8 cellular contexts compared by ENCODE assay signal in the genomic region with DNA sequence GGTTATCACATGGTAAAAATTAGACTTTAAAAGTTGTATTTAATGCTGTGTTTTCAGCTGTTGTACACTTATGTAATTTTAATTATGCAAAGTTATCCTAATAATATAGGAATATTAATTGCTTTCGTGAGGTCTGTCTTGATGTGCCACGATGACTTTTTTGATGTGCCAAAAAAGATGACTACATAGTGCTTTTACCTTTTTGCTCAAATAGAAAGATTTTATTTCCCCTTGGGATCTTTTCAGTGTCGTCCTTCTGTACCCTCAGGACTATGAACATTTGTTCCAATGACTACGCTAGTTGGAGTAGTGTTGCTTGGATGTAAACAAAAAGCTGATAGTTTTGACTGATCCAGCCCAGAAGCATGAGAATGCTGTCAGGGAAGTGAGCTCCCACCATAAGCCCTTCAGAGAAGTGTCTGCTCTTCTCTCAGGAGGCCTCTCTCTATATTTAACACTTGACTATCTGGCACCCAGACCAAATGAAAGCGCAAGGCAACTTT. TPM values are rescaled to one million over a fixed set of nuclear protein-coding genes. Genes with fewer than 3 reads are reported as not detected.
A peak's percentile ranks its signal among the peaks of the same experiment; 100 is the strongest.
DNase-seq lines count a peak whose midpoint lies in the region; ATAC-seq, FAIRE-seq and TF ChIP-seq lines count a peak whose summit lies in the region.

No MANE protein-coding gene starts in this region.

- no peak overlapping the region for H3K27ac ChIP-seq in H1 (ENCODE audit: low read depth, low read length)
- H3K27ac ChIP-seq in neutrophil = peak overlapping the region; percentile 95

- H3K4me3 ChIP-seq in Caco-2 (ENCODE audit: low read depth, low read length) (peak overlapping the region; percentile 92), H1 (ENCODE audit: extremely low read depth in 1 of 4, insufficient read depth in 2 of 4, low read depth in 3 of 4, low read length in 4 of 4) (peak overlapping the region; percentile 67 to 94 (median 80)), neutrophil (ENCODE audit: low read depth in 1 of 2, low read length in 1 of 2) (peak overlapping the region; percentile 91 to 92)

- H4K91ac ChIP-seq in H1 (replicated peaks; ENCODE audit: insufficient read length, low read length) = no peak overlapping the region

- CTCF ChIA-PET in Caco-2 (lab: Charles Lee) (interaction anchor here (0.7 to 4.1 kb wide), 8 partner anchors 10 to 288 kb away, joined by 3 to 26 read pairs (median 5); partner anchors contain the start of genes CEP57L1, PPIL6, SESN1 and SMPD2), H1 (lab: Charles Lee; ENCODE audit: partially characterized antibody) (interaction anchor here (0.5 to 5.8 kb wide), 33 partner anchors 8 to 1521 kb away, joined by 3 to 62 read pairs (median 5); partner anchors contain the start of gene PPIL6)

- FAIRE-seq in H1 (lab: Jason Lieb, UNC) = no peak

- H3K4me3 Mint-ChIP-seq in Caco-2 (ENCODE audit: unreplicated experiment) = peak overlapping the region; percentile 97

- peaks cover 22% of the 10 kb centered on the region for H3K4me1 ChIP-seq in Caco-2
- H3K4me1 ChIP-seq in H1 (replicated peaks in 1 of 4; ENCODE audit: control insufficient read depth in 3 of 4, insufficient read depth in 4 of 4, low read length in 3 of 4) = peaks cover 0 to 5% (median 0%) of the 10 kb centered on the region in 4 experiments; a peak in 2 of 7 replicates
- H3K4me1 ChIP-seq in neutrophil (ENCODE audit: control insufficient read depth in 1 of 2, insufficient read depth in 1 of 2, low read depth in 1 of 2, low read length in 1 of 2) = peaks cover 66 to 69% of the 10 kb centered on the region in 2 experiments

- no peaks in the 10 kb centered on the region for H3K9me3 ChIP-seq in Caco-2
- H3K9me3 ChIP-seq in H1 (ENCODE audit: insufficient read depth in 2 of 2, low read depth in 1 of 2, low read length in 1 of 2) = no peaks in the 10 kb centered on the region
- no peaks in the 10 kb centered on the region for H3K9me3 ChIP-seq in neutrophil

- no peak overlapping the region for H3K4ac ChIP-seq in H1 (replicated peaks; ENCODE audit: insufficient read length, low read depth, low read length)

- H2BK15ac ChIP-seq in H1 (ENCODE audit: low read length) = no peak overlapping the region

- H3K79me2 ChIP-seq in H1 (ENCODE audit: control insufficient read depth in 1 of 2, insufficient read depth in 2 of 2, low read length in 2 of 2) = peaks cover 20 to 33% of the 10 kb centered on the region in 2 experiments

- no TSS peak for BruUV-seq in Caco-2 (replicated peaks; lab: Mats Ljungman, UMichigan)

- ATAC-seq in HG02623 (IDR thresholded peaks at IDR 0.05; ENCODE audit: unreplicated experiment) (no peak), HG03175 (IDR thresholded peaks at IDR 0.05; ENCODE audit: unreplicated experiment) (no peak)

- no peak overlapping the region for H3K18ac ChIP-seq in H1 (ENCODE audit: extremely low read depth, low read length)

- no peak overlapping the region for H2BK12ac ChIP-seq in H1 (ENCODE audit: low read depth, low read length)

- H3K56ac ChIP-seq in H1 (replicated peaks; ENCODE audit: insufficient read length, low read depth, low read length) = no peak overlapping the region

- peaks cover 27% of the 10 kb centered on the region for H3K4me1 Mint-ChIP-seq in Caco-2 (ENCODE audit: low read depth, unreplicated experiment)

- H3K23ac ChIP-seq in H1 (ENCODE audit: insufficient read length) = no peak overlapping the region

- H2AK5ac ChIP-seq in H1 (ENCODE audit: low read depth, low read length) = no peak overlapping the region

- H3K36me3 ChIP-seq in Caco-2 (ENCODE audit: control insufficient read depth, insufficient read depth, low read length) (no peaks in the 10 kb centered on the region), H1 (ENCODE audit: control insufficient read depth in 2 of 4, insufficient read depth in 4 of 4, low read length in 3 of 4) (peaks cover 0 to under 1% (median 0%) of the 10 kb centered on the region in 4 experiments; a peak in 1 of 8 replicates), neutrophil (no peaks in the 10 kb centered on the region)

- no peaks in the 10 kb centered on the region for H3K79me1 ChIP-seq in H1 (ENCODE audit: low read depth, low read length)

- H4K5ac ChIP-seq in H1 (ENCODE audit: insufficient read length, low read depth, low read length) = no peak overlapping the region

- H3K36me3 Mint-ChIP-seq in Caco-2 (ENCODE audit: insufficient read depth, unreplicated experiment) = peaks cover 27% of the 10 kb centered on the region

- peaks cover 3% of the 10 kb centered on the region for H3K27me3 Mint-ChIP-seq in Caco-2 (ENCODE audit: insufficient read depth, unreplicated experiment)

- peak overlapping the region; percentile 79 to 97 for H3K4me2 ChIP-seq in H1 (ENCODE audit: insufficient read depth in 1 of 2, low read depth in 2 of 2, low read length in 2 of 2)

- H2AFZ ChIP-seq in H1 (ENCODE audit: low read length) = no peak overlapping the region

- WGBS in H1 (ENCODE audit: extremely low coverage in 1 of 2, insufficient coverage in 1 of 2, insufficient read length in 1 of 2, insufficient replicate concordance in 2 of 2, low coverage in 1 of 2, low lambda C conversion rate in 2 of 2, missing lambda C conversion rate in 1 of 2), 2 experiments = 42% methylated on average over 5 of the region's 5 CpGs; no CpG with 5 or more reads in 1 of the 2 experiments

- no peak overlapping the region for H4K8ac ChIP-seq in H1 (ENCODE audit: extremely low read depth, insufficient read depth, low read length)

- H3K9ac ChIP-seq in H1 (replicated peaks in 1 of 4; ENCODE audit: extremely low read depth in 1 of 4, low read depth in 3 of 4, low read length in 3 of 4) = no peak overlapping the region; a peak in 1 of 7 replicates

- DNase-seq in Caco-2 (no peak), NCI-H69 (lab: John Stamatoyannopoulos, UW) (peak; percentile 26), H1 (ENCODE audit: low read depth in 1 of 2, low spot score in 2 of 2) (no peak), NOMO-1 treated with DMSO at 0.1 percent for 48 hours (lab: John Stamatoyannopoulos, UW; ENCODE audit: unreplicated experiment) (no peak), cerebellar cortex (ENCODE audit: low spot score) (no peak)

- H3K27ac Mint-ChIP-seq in Caco-2 (ENCODE audit: unreplicated experiment) = peak overlapping the region; percentile 99

- no peak overlapping the region for H3K14ac ChIP-seq in H1 (ENCODE audit: insufficient read length)

- H2BK20ac ChIP-seq in H1 (ENCODE audit: low read length) = no peak overlapping the region

- peaks cover 2% of the 10 kb centered on the region; the same call in 1 of the 2 replicates for H3K23me2 ChIP-seq in H1 (ENCODE audit: low read depth, low read length)

- H3K27me3 ChIP-seq in Caco-2 (replicated peaks; ENCODE audit: control insufficient read depth, insufficient read depth, low read length) (no peaks in the 10 kb centered on the region), H1 (replicated peaks in 1 of 4; ENCODE audit: control insufficient read depth in 3 of 4, extremely low read depth in 1 of 4, insufficient read depth in 3 of 4, low read length in 3 of 4) (no peaks in the 10 kb centered on the region), neutrophil (no peaks in the 10 kb centered on the region)

- no peak for TF ChIP-seq EP300 in H1 (IDR thresholded peaks at IDR 0.05; ENCODE audit: borderline replicate concordance in 1 of 2, low read depth in 2 of 2, low read length in 2 of 2)

- POLR2A ChIA-PET in Caco-2 (lab: Charles Lee) (interaction anchor here (0.7 to 1.5 kb wide), 5 partner anchors 57 to 825 kb away, joined by 3 to 5 read pairs (median 3); partner anchors contain the start of genes CEP57L1, PPIL6, SESN1 and SMPD2), H1 (lab: Charles Lee; ENCODE audit: partially characterized antibody) (interaction anchor here (0.6 to 3.2 kb wide), 13 partner anchors 9 to 289 kb away, joined by 3 to 20 read pairs (median 4); partner anchors contain the start of genes CEP57L1, PPIL6, SESN1 and SMPD2)

- peaks cover 2 to 7% of the 10 kb centered on the region in 2 experiments for H4K20me1 ChIP-seq in H1 (replicated peaks in 1 of 2; ENCODE audit: control insufficient read depth in 1 of 2, insufficient read depth in 2 of 2, low read length in 2 of 2)

- H3K9me3 Mint-ChIP-seq in Caco-2 (ENCODE audit: unreplicated experiment) = no peaks in the 10 kb centered on the region

- TF ChIP-seq POLR2A in H1 (IDR thresholded peaks at IDR 0.05; ENCODE audit: control extremely low read depth in 1 of 2, low read depth in 2 of 2, low read length in 2 of 2) = no peak

- no peak overlapping the region for H2BK5ac ChIP-seq in H1 (ENCODE audit: low read depth, low read length)

- TF ChIP-seq RAD21 in H1 (IDR thresholded peaks at IDR 0.05 in 1 of 2, conservative IDR thresholded peaks at IDR 0.05 in 1 of 2; ENCODE audit: low read depth in 2 of 2, low read length in 2 of 2) = no peak

- no peak overlapping the region for H2BK120ac ChIP-seq in H1 (replicated peaks; ENCODE audit: low read depth, low read length)

- no peak for TF ChIP-seq CTCF in Caco-2 (IDR thresholded peaks at IDR 0.05; ENCODE audit: insufficient read depth in 1 of 2, low read depth in 1 of 2, low read length in 1 of 2, severe bottlenecking in 1 of 2, unreplicated experiment in 1 of 2)
- TF ChIP-seq CTCF in H1 (IDR thresholded peaks at IDR 0.05; ENCODE audit: control extremely low read depth in 1 of 3, insufficient read depth in 1 of 3, low read depth in 1 of 3, low read length in 3 of 3) = no peak
- no peak for TF ChIP-seq CTCF in neutrophil (IDR thresholded peaks at IDR 0.05)

- intact Hi-C loops in Caco-2 (cut with micrococcal nuclease; ENCODE audit: unreplicated experiment) = loop anchor here (1.0 to 5.0 kb wide), 6 partner anchors 14 to 289 kb away; partner anchors contain the start of genes PPIL6, SESN1 and SMPD2

RNA-seq across cellular contexts. Expression of gene CD164, which starts 1.2 kb away (rescaled TPM):
- 224 and 228 TPM in 2 replicates for total RNA-seq in Caco-2 (2022)
- 90.1 and 94.3 TPM in 2 replicates for total RNA-seq in H1 (2021; fragmentation: NEBNext Ultra II Directional; extraction: Animal tissue kit (Norgen Biotek cat#: 25700))
- polyA plus RNA-seq in H1 (2011; rRNA removed) = 49.1 and 69.3 TPM in 2 replicates
- polyA plus RNA-seq in H1 (2011; cell fraction: cytosol; rRNA removed) = 63.1 TPM
- polyA plus RNA-seq in H1 (2011; cell fraction: nucleus; rRNA removed) = 65.1 TPM
- polyA plus RNA-seq in H1 (2012, experiment 1 of 2) = 41.5 to 82.8 TPM (median 60.4 TPM) in 4 replicates
- polyA plus RNA-seq in H1 (2012, experiment 2 of 2) = 10.3 TPM
- 105 TPM for polyA plus RNA-seq in H1 (2013, experiment 1 of 2)
- 110 TPM for polyA plus RNA-seq in H1 (2013, experiment 2 of 2)
- 92.1 and 121 TPM in 2 replicates for polyA minus RNA-seq in H1 (2011; rRNA and poly(A)+ RNA removed)
- 126 TPM for polyA minus RNA-seq in H1 (2011; cell fraction: cytosol; rRNA and poly(A)+ RNA removed)
- 78.8 TPM for polyA minus RNA-seq in H1 (2011; cell fraction: nucleus; rRNA and poly(A)+ RNA removed)

RNA-seq across cellular contexts. Expression of gene PPIL6, which starts 56.9 kb away (rescaled TPM):
- 0.30 TPM in 1 of 2 replicates, not detected in the other for total RNA-seq in Caco-2 (2022)
- 1.3 and 1.5 TPM in 2 replicates for total RNA-seq in H1 (2021; fragmentation: NEBNext Ultra II Directional; extraction: Animal tissue kit (Norgen Biotek cat#: 25700))
- polyA plus RNA-seq in H1 (2011; rRNA removed) = 0.19 and 0.42 TPM in 2 replicates
- polyA plus RNA-seq in H1 (2011; cell fraction: cytosol; rRNA removed) = 0.84 TPM
- polyA plus RNA-seq in H1 (2011; cell fraction: nucleus; rRNA removed) = 0.39 TPM
- polyA plus RNA-seq in H1 (2012, experiment 1 of 2) = 0.44 to 1.5 TPM (median 0.61 TPM) in 4 replicates
- polyA plus RNA-seq in H1 (2012, experiment 2 of 2) = 0.13 TPM
- polyA plus RNA-seq in H1 (2013, experiment 1 of 2) = 0.55 TPM
- polyA plus RNA-seq in H1 (2013, experiment 2 of 2) = 0.40 TPM
- polyA minus RNA-seq in H1 (2011; rRNA and poly(A)+ RNA removed) = 1.1 TPM in 1 of 2 replicates, not detected in the other
- polyA minus RNA-seq in H1 (2011; cell fraction: cytosol; rRNA and poly(A)+ RNA removed) = not detected
- polyA minus RNA-seq in H1 (2011; cell fraction: nucleus; rRNA and poly(A)+ RNA removed) = 1.9 TPM

RNA-seq across cellular contexts. Expression of gene SMPD2, which starts 57.0 kb away (rescaled TPM):
- total RNA-seq in Caco-2 (2022) = 12.3 and 12.8 TPM in 2 replicates
- total RNA-seq in H1 (2021; fragmentation: NEBNext Ultra II Directional; extraction: Animal tissue kit (Norgen Biotek cat#: 25700)) = 10.5 and 11.5 TPM in 2 replicates
- polyA plus RNA-seq in H1 (2011; rRNA removed) = 15.6 and 17.2 TPM in 2 replicates
- 12.7 TPM for polyA plus RNA-seq in H1 (2011; cell fraction: cytosol; rRNA removed)
- 22.3 TPM for polyA plus RNA-seq in H1 (2011; cell fraction: nucleus; rRNA removed)
- 9.5 to 13.6 TPM (median 12.0 TPM) in 4 replicates for polyA plus RNA-seq in H1 (2012, experiment 1 of 2)
- 18.2 TPM for polyA plus RNA-seq in H1 (2012, experiment 2 of 2)
- 7.7 TPM for polyA plus RNA-seq in H1 (2013, experiment 1 of 2)
- 7.4 TPM for polyA plus RNA-seq in H1 (2013, experiment 2 of 2)
- 19.4 and 23.2 TPM in 2 replicates for polyA minus RNA-seq in H1 (2011; rRNA and poly(A)+ RNA removed)
- 12.9 TPM for polyA minus RNA-seq in H1 (2011; cell fraction: cytosol; rRNA and poly(A)+ RNA removed)
- 29.9 TPM for polyA minus RNA-seq in H1 (2011; cell fraction: nucleus; rRNA and poly(A)+ RNA removed)
